Comparison of ENCODE assay signal across 13 cellular contexts in the genomic region with DNA sequence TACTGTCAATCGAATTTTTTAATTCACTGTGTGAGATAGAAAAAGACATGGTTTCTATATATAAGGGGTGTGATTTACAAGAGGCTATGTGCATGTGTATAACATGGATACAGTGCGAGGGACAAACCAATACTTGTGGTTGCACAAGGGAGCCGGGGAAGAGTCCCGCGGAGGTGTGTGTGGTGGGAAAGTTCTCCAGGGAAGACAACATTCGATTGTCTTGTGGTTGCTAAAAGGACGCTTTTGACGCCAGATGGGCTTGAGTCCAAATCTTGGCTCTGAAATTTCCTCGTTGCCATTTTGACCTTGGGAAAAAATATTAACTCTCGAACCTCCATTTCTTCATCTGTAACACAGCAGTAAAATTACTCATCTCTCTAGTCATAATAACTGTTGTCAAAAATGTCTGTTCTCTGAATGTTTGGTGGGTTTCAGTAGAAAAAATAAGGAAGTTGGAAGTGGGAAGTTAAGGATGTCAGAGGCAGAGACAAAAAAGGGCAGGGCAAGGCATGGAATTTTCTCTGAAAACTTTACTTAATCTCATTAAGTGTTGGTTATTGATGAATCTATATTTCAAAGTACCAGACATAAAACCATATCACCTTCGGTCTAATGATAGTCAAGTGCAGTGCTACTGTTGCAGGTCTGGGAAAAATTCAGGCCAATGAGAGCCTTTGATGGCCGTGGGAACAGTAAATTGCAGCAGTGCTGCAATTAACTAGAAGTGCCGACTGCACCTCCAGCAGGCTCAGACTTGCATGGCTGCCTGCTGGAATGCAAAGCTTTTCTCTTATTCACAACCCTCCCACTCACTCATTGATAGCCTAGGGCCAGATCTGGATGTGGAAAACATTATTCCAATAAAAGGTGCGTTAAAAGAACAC. TPM values are rescaled to one million over a fixed set of nuclear protein-coding genes. Genes with fewer than 3 reads are reported as not detected.
DNase-seq lines count a peak whose midpoint lies in the region; ATAC-seq and TF ChIP-seq lines count a peak whose summit lies in the region.
"Had no signal": no experiment of that assay in that cellular context is flagged by ENCODE, and none has a peak within 500 bp of the region (broad histone marks: within the 10 kb centered on the region; RNA-seq: fewer than 3 reads in every experiment).

No MANE protein-coding gene starts in this region.

- DNase-seq in ELF-1 (ENCODE audit: low read depth, low spot score) (peak; percentile 67), NOMO-1 treated with dmso at 0.1 percent for 144 hours (lab: John Stamatoyannopoulos, UW; ENCODE audit: unreplicated experiment) (peak; percentile 67), epithelial cell of prostate (ENCODE audit: low read depth, low spot score) (peak; percentile 73), neural progenitor cell (ENCODE audit: low spot score) (peak; percentile 58), omental fat pad (ENCODE audit: low spot score) (no peak), COR-L47 (lab: John Stamatoyannopoulos, UW) (no peak)
- no peak for DNase-seq in activated naive CD4-positive, alpha-beta T cell (lab: John Stamatoyannopoulos, UW)
- DNase-seq: activated naive CD8-positive, alpha-beta T cell treated with anti-CD3 and anti-CD28 coated beads for 36 hours; NCI-H1092; NCI-H524 treated with DMSO at 0.1 percent for 48 hours; stimulated activated CD4-positive, alpha-beta T cell treated with anti-CD3 and anti-CD28 coated beads, Interleukin-15, amount 100 ng/mL, for 24 hours had no signal

- H3K27me3 Mint-ChIP-seq in neural progenitor cell (ENCODE audit: insufficient read depth, low read depth) = no peaks in the 10 kb centered on the region

- no peak overlapping the region for H3K9ac ChIP-seq in neural progenitor cell

- H3K27ac ChIP-seq in epithelial cell of prostate (peak overlapping the region; percentile 73), neural progenitor cell (no peak overlapping the region)
- H3K27ac ChIP-seq: gastroesophageal sphincter had no signal

- peaks cover 97% of the 10 kb centered on the region for H3K79me2 ChIP-seq in neural progenitor cell (ENCODE audit: low read depth)

- ATAC-seq in omental fat pad (ENCODE audit: low FRiP score) = no peak
- no peak for ATAC-seq in GM19328 (IDR thresholded peaks at IDR 0.05; ENCODE audit: unreplicated experiment)
- ATAC-seq: gastroesophageal sphincter had no signal

- H3F3A ChIP-seq in neural progenitor cell (ENCODE audit: low read depth) = peaks cover 21% of the 10 kb centered on the region

- H3K9me3 ChIP-seq in neural progenitor cell (ENCODE audit: low read depth) = no peaks in the 10 kb centered on the region
- H3K9me3 ChIP-seq: gastroesophageal sphincter had no signal

- no peak overlapping the region for H3K4me3 Mint-ChIP-seq in neural progenitor cell
- H3K4me3 Mint-ChIP-seq: activated naive CD8-positive, alpha-beta T cell treated with anti-CD3 and anti-CD28 coated beads for 36 hours had no signal

- peaks cover 38% of the 10 kb centered on the region for H3K4me1 Mint-ChIP-seq in neural progenitor cell
- H3K4me1 Mint-ChIP-seq: activated naive CD8-positive, alpha-beta T cell treated with anti-CD3 and anti-CD28 coated beads for 36 hours had no signal

- TF ChIP-seq CTCF in neural progenitor cell (IDR thresholded peaks at IDR 0.05) (peak; percentile 7), omental fat pad (IDR thresholded peaks at IDR 0.05) (no peak)

- H3K4me2 ChIP-seq in neural progenitor cell = peak overlapping the region; percentile 51

- peaks cover 15% of the 10 kb centered on the region for H3K36me3 ChIP-seq in neural progenitor cell
- H3K36me3 ChIP-seq: gastroesophageal sphincter had no signal

- peaks cover 20% of the 10 kb centered on the region for H4K20me1 ChIP-seq in neural progenitor cell (ENCODE audit: low read depth)

- no peaks in the 10 kb centered on the region for H3K27me3 ChIP-seq in neural progenitor cell
- H3K27me3 ChIP-seq: gastroesophageal sphincter had no signal

- H3K4me1 ChIP-seq in neural progenitor cell = peaks cover 50% of the 10 kb centered on the region

- no peak overlapping the region for H3K4me3 ChIP-seq in neural progenitor cell
- H3K4me3 ChIP-seq: gastroesophageal sphincter had no signal

- H2AFZ ChIP-seq in neural progenitor cell (replicated peaks) = no peak overlapping the region

- peaks cover 12% of the 10 kb centered on the region for H3K9me3 Mint-ChIP-seq in neural progenitor cell

- peaks cover 26% of the 10 kb centered on the region for H3K36me3 Mint-ChIP-seq in neural progenitor cell
- H3K36me3 Mint-ChIP-seq: activated naive CD8-positive, alpha-beta T cell treated with anti-CD3 and anti-CD28 coated beads for 36 hours had no signal

- H3K27ac Mint-ChIP-seq in neural progenitor cell = peak overlapping the region; percentile 17
- H3K27ac Mint-ChIP-seq: activated naive CD8-positive, alpha-beta T cell treated with anti-CD3 and anti-CD28 coated beads for 36 hours had no signal

RNA-seq across cellular contexts. Expression of gene PLXDC2, which starts 16.6 kb away (rescaled TPM):
- total RNA-seq in neural progenitor cell (ENCODE audit: low replicate concordance) (30.1 and 44.2 TPM in 2 replicates), omental fat pad (10 to 100 TPM; 54.0 to 79.9 (median 65.9) TPM)

Comparison
In these comparisons a context has a peak if more than half of its experiments do, and no peak if none do; other contexts are left out.
1. DNase-seq: peak in ELF-1 (single experiment), NOMO-1 treated with dmso at 0.1 percent for 144 hours (single experiment), epithelial cell of prostate (single experiment) and neural progenitor cell (single experiment); none in omental fat pad (single experiment), COR-L47 (single experiment) and activated naive CD4-positive, alpha-beta T cell (0 of 4).